In the genomic region with DNA sequence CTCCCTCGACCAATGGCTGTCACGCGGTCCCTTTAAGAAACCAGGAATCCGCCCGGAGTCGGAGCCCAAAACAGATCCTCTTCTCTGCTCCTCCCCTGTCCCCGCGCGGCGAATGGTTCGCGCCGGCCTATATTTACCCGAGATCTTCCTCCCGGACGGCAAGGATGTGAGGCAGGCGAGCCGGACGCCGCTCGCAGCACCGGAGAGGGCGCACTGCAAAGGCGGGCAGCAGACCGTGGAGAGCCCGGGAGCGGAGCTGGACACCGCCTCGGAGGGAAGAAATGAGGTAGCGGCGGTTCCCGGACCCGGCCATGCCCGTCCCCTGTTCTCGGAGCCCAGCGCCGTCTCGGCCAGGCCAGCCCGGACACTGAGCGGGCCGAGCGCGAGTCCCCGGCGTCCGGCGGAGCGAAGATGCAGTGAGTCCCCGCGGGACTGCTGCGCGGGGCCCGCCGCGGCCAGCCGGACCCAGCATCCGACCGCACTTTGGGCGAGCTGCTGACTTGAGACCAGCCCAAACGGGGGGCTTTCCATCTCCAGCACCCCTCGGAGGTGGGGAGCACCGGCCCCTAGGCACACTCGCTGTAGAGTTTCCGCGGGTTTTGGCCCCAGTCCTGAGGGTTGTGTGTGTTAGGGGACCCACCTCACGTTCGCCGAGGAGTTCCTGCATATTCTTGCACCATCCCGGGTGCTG, we compare ENCODE assay signal across 8 cellular contexts. TPM values are rescaled to one million over a fixed set of nuclear protein-coding genes. Genes with fewer than 3 reads are reported as not detected.
DNase-seq lines count a peak whose midpoint lies in the region; ATAC-seq and TF ChIP-seq lines count a peak whose summit lies in the region.

A gene with protein sequence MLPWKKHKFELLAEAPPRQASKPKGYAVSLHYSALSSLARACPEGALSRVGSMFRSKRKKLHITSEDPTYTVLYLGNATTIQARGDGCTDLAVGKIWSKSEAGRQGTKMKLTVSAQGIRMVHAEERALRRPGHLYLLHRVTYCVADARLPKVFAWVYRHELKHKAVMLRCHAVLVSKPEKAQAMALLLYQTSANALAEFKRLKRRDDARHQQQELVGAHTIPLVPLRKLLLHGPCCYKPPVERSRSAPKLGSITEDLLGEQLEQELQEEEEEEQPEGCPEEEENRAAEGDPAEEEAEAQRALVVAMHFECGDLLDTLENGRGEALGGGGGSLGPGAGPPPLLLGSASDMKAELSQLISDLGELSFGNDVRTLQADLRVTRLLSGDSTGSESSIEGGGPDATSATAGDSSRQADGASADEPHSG (plus strand): TSS at position 161 of the 691 bp plus-strand sequence. CDS start 944 bp downstream, outside the sequence.

- peaks cover 9% of the 10 kb centered on the region for H3K27me3 ChIP-seq in kidney epithelial cell (ENCODE audit: control insufficient read depth, insufficient read depth, low read length)

- CTCF ChIA-PET in activated CD4-positive, alpha-beta T cell treated with anti-CD3 and anti-CD28 coated beads for 36 hours (lab: Charles Lee), result interaction anchor here (1.0 to 9.1 kb wide), 4 partner anchors 13 to 276 kb away, joined by 3 to 156 read pairs (median 3); partner anchors contain the start of gene LSG1

- peaks cover 2% of the 10 kb centered on the region for H3K36me3 Mint-ChIP-seq in activated CD4-positive, alpha-beta T cell treated with anti-CD3 and anti-CD28 coated beads for 36 hours (ENCODE audit: low read depth)

- TF ChIP-seq CTCF in GM12865 (IDR thresholded peaks at IDR 0.05; ENCODE audit: insufficient read depth, low read depth, low read length, missing control alignments) (peak; percentile 6), kidney epithelial cell (IDR thresholded peaks at IDR 0.05; ENCODE audit: insufficient read depth, low read length, poor library complexity, severe bottlenecking) (peak; percentile 43)

- POLR2A ChIA-PET in activated CD4-positive, alpha-beta T cell treated with anti-CD3 and anti-CD28 coated beads for 36 hours (lab: Charles Lee), result interaction anchor here (0.6 to 1.2 kb wide), 2 partner anchors 84 to 585 kb away, joined by 4 to 7 read pairs; partner anchors contain the start of gene XXYLT1

- H3K4me3 ChIP-seq in GM12865 (ENCODE audit: low read depth, low read length), result peak within 1 kb of the TSS; percentile 59
- peak within 1 kb of the TSS; percentile 53 for H3K4me3 ChIP-seq in kidney epithelial cell (ENCODE audit: low read depth, low read length)

- no peaks in the 10 kb centered on the region for H3K36me3 ChIP-seq in kidney epithelial cell (ENCODE audit: control insufficient read depth, insufficient read depth, low read length)

- ATAC-seq in HG03064 (IDR thresholded peaks at IDR 0.05; ENCODE audit: low read depth, unreplicated experiment), result peak; percentile 36
- peak; percentile 61 for ATAC-seq in activated CD4-positive, alpha-beta T cell treated with anti-CD3 and anti-CD28 coated beads for 36 hours

- H3K4me1 Mint-ChIP-seq in activated CD4-positive, alpha-beta T cell treated with anti-CD3 and anti-CD28 coated beads for 36 hours, result peaks cover 64% of the 10 kb centered on the region

- DNase-seq in GM12865 (ENCODE audit: low read depth) (peak; percentile 89), NCI-H345 treated with DMSO at 0.1 percent for 48 hours (lab: John Stamatoyannopoulos, UW; ENCODE audit: unreplicated experiment) (peak; percentile 91), cerebellum (ENCODE audit: low spot score) (peak; percentile 96), kidney epithelial cell (ENCODE audit: low read depth) (no peak), OCI-M2 (lab: John Stamatoyannopoulos, UW; ENCODE audit: unreplicated experiment) (no peak)
- DNase-seq in activated CD4-positive, alpha-beta T cell treated with anti-CD3 and anti-CD28 coated beads for 36 hours, result peak; percentile 84
- peak; percentile 74 for DNase-seq in stimulated activated CD4-positive, alpha-beta T cell treated with anti-CD3 and anti-CD28 coated beads, Interleukin-12 subunit alpha, Interleukin-12 subunit beta, amount 100 ng/mL, for 4 hours

- H3K27ac Mint-ChIP-seq in activated CD4-positive, alpha-beta T cell treated with anti-CD3 and anti-CD28 coated beads for 36 hours, result peak within 1 kb of the TSS; percentile 40

- peaks cover 41% of the 10 kb centered on the region for H3K27me3 Mint-ChIP-seq in activated CD4-positive, alpha-beta T cell treated with anti-CD3 and anti-CD28 coated beads for 36 hours

- no peaks in the 10 kb centered on the region for H3K9me3 Mint-ChIP-seq in activated CD4-positive, alpha-beta T cell treated with anti-CD3 and anti-CD28 coated beads for 36 hours (ENCODE audit: low read depth)

- intact Hi-C loops in activated CD4-positive, alpha-beta T cell treated with anti-CD3 and anti-CD28 coated beads for 36 hours (cut with DNase I, micrococcal nuclease), result loop anchor here (1.0 to 10.0 kb wide), 9 partner anchors 11 to 856 kb away; partner anchors contain the start of genes ACAP2 (in 1 of the 2) and PPP1R2 (in 1 of the 2)

- H3K4me3 Mint-ChIP-seq in activated CD4-positive, alpha-beta T cell treated with anti-CD3 and anti-CD28 coated beads for 36 hours, result peak within 1 kb of the TSS; percentile 78

RNA-seq across cellular contexts. Expression of the gene that starts here (rescaled TPM):
- 1 to 10 TPM; 5.0 to 5.1 TPM for total RNA-seq in activated CD4-positive, alpha-beta T cell treated with anti-CD3 and anti-CD28 coated beads for 36 hours
- 10.9 TPM for total RNA-seq in cerebellum
- total RNA-seq in kidney epithelial cell, result 1.7 and 2.7 TPM in 2 replicates

Comparison
In these comparisons a context has a peak if more than half of its experiments do, and no peak if none do; other contexts are left out.
1. DNase-seq: peak in GM12865 (single experiment), NCI-H345 treated with DMSO at 0.1 percent for 48 hours (single experiment), activated CD4-positive, alpha-beta T cell treated with anti-CD3 and anti-CD28 coated beads for 36 hours (single experiment), cerebellum (single experiment) and stimulated activated CD4-positive, alpha-beta T cell treated with anti-CD3 and anti-CD28 coated beads, Interleukin-12 subunit alpha, Interleukin-12 subunit beta, amount 100 ng/mL, for 4 hours (single experiment); none in kidney epithelial cell (single experiment) and OCI-M2 (single experiment).